8 cellular contexts compared by ENCODE assay signal in genomic region chr16:11851301-11852091, GRCh38. TPM values are rescaled to one million over a fixed set of nuclear protein-coding genes. Genes with fewer than 3 reads are reported as not detected.
DNase-seq lines count a peak whose midpoint lies in the region; ATAC-seq, FAIRE-seq and TF ChIP-seq lines count a peak whose summit lies in the region.

Gene RSL1D1 (minus strand): TSS chr16:11851542. CDS start chr16:11851512, 30 bp downstream.

- no peaks in the 10 kb centered on the region for H3K9me3 Mint-ChIP-seq in activated T-helper 17 cell treated with anti-CD3 and anti-CD28 coated beads, Interleukin-2, amount 50 U/mL, for 72 hours
- H3K9me3 Mint-ChIP-seq in natural killer cell treated with Interleukin-12 subunit alpha and Interleukin-12 subunit beta and Interleukin-15 and Interleukin-18, amount 100 ng/mL, for 72 hours, result no peaks in the 10 kb centered on the region

- peak within 1 kb of the TSS; percentile 98 for H3K27ac Mint-ChIP-seq in activated T-helper 17 cell treated with anti-CD3 and anti-CD28 coated beads, Interleukin-2, amount 50 U/mL, for 72 hours
- H3K27ac Mint-ChIP-seq in natural killer cell treated with Interleukin-12 subunit alpha and Interleukin-12 subunit beta and Interleukin-15 and Interleukin-18, amount 100 ng/mL, for 72 hours, result peak within 1 kb of the TSS; percentile 93 to 97

- no peaks in the 10 kb centered on the region for H3K27me3 Mint-ChIP-seq in activated T-helper 17 cell treated with anti-CD3 and anti-CD28 coated beads, Interleukin-2, amount 50 U/mL, for 72 hours
- no peaks in the 10 kb centered on the region for H3K27me3 Mint-ChIP-seq in natural killer cell treated with Interleukin-12 subunit alpha and Interleukin-12 subunit beta and Interleukin-15 and Interleukin-18, amount 100 ng/mL, for 72 hours

- TF ChIP-seq CTCF in RWPE1 (conservative IDR thresholded peaks at IDR 0.05; ENCODE audit: low read depth), result no peak
- no peak for TF ChIP-seq CTCF in fibroblast of mammary gland (conservative IDR thresholded peaks at IDR 0.05; ENCODE audit: control insufficient read depth, insufficient read depth, low read depth, low read length)

- POLR2A ChIA-PET in RWPE1 (lab: Yijun Ruan, JAX; ENCODE audit: low non-redundant PET), result interaction anchor here (0.5 to 1.1 kb wide), 3 partner anchors 13 to 934 kb away, joined by 3 to 10 read pairs (median 7); no protein-coding TSS in a partner anchor

- peak; percentile 91 for TF ChIP-seq POLR2A in H54 (IDR thresholded peaks at IDR 0.05; ENCODE audit: low read depth, low read length)

- H3K4me3 ChIP-seq in fibroblast of mammary gland (ENCODE audit: control insufficient read depth, low read depth, low read length), result peak within 1 kb of the TSS; percentile 99

- peaks cover 82% of the 10 kb centered on the region for H3K36me3 Mint-ChIP-seq in activated T-helper 17 cell treated with anti-CD3 and anti-CD28 coated beads, Interleukin-2, amount 50 U/mL, for 72 hours (ENCODE audit: low read depth)
- H3K36me3 Mint-ChIP-seq in natural killer cell treated with Interleukin-12 subunit alpha and Interleukin-12 subunit beta and Interleukin-15 and Interleukin-18, amount 100 ng/mL, for 72 hours, result peaks cover 22% of the 10 kb centered on the region

- peak; percentile 93 for ATAC-seq in activated T-helper 17 cell treated with anti-CD3 and anti-CD28 coated beads, Interleukin-2, amount 50 U/mL, for 72 hours (replicated peaks)
- ATAC-seq in natural killer cell treated with Interleukin-12 subunit alpha and Interleukin-12 subunit beta and Interleukin-15 and Interleukin-18, amount 100 ng/mL, for 72 hours, result peak; percentile 96 to 97

- CTCF ChIA-PET in RWPE1 (lab: Yijun Ruan, JAX), result interaction anchor here (0.6 kb wide), 1 partner anchor 15 kb away, joined by 3 read pairs; no protein-coding TSS in a partner anchor

- H3K27ac ChIP-seq in RWPE1, result peak within 1 kb of the TSS; percentile 77

- H3K4me3 Mint-ChIP-seq in activated T-helper 17 cell treated with anti-CD3 and anti-CD28 coated beads, Interleukin-2, amount 50 U/mL, for 72 hours, result peak within 1 kb of the TSS; percentile 99
- H3K4me3 Mint-ChIP-seq in natural killer cell treated with Interleukin-12 subunit alpha and Interleukin-12 subunit beta and Interleukin-15 and Interleukin-18, amount 100 ng/mL, for 72 hours, result peak within 1 kb of the TSS; percentile 99

- FAIRE-seq in H54 (lab: Jason Lieb, UNC), result peak; percentile 68

- DNase-seq in ELF-1 (ENCODE audit: low read depth, low spot score), result peak; percentile 96
- DNase-seq in H54 (ENCODE audit: insufficient read length, low spot score), result peak; percentile 92
- DNase-seq in LoVo (ENCODE audit: low spot score), result peak; percentile 95
- DNase-seq in RWPE1 (ENCODE audit: low spot score), result peak; percentile 99
- peak; percentile 89 for DNase-seq in fibroblast of mammary gland (ENCODE audit: low read depth)
- DNase-seq in natural killer cell treated with Interleukin-12 subunit alpha and Interleukin-12 subunit beta and Interleukin-15 and Interleukin-18, amount 100 ng/mL, for 72 hours (ENCODE audit: low spot score), result peak; percentile 94
- peak; percentile 82 for DNase-seq in stimulated activated naive CD4-positive, alpha-beta T cell treated with Interleukin-2 at 50 U/mL for 16 hours (lab: John Stamatoyannopoulos, UW)

- peaks cover 34% of the 10 kb centered on the region for H3K4me1 Mint-ChIP-seq in activated T-helper 17 cell treated with anti-CD3 and anti-CD28 coated beads, Interleukin-2, amount 50 U/mL, for 72 hours
- peaks cover 34% of the 10 kb centered on the region in 2 donors for H3K4me1 Mint-ChIP-seq in natural killer cell treated with Interleukin-12 subunit alpha and Interleukin-12 subunit beta and Interleukin-15 and Interleukin-18, amount 100 ng/mL, for 72 hours (ENCODE audit: low read depth in 2 of 2)

RNA-seq across cellular contexts. Expression of gene RSL1D1, which starts in this region (rescaled TPM):
- 100 to 1,000 TPM; 275 to 288 TPM for total RNA-seq in activated T-helper 17 cell treated with anti-CD3 and anti-CD28 coated beads, Interleukin-2, amount 50 U/mL, for 72 hours
- total RNA-seq in natural killer cell treated with Interleukin-12 subunit alpha and Interleukin-12 subunit beta and Interleukin-15 and Interleukin-18, amount 100 ng/mL, for 72 hours, result 100 to 1,000 TPM; 175 to 205 TPM

Comparison
In these comparisons a context has a peak if more than half of its experiments do, and no peak if none do; other contexts are left out.
1. Peak in every context shown above with its lines: DNase-seq, ATAC-seq, H3K4me3 ChIP-seq and H3K27ac ChIP-seq.